ENCODE assay signal across 10 cellular contexts in genomic region chr17:6456914-6457687, GRCh38. TPM values are rescaled to one million over a fixed set of nuclear protein-coding genes. Genes with fewer than 3 reads are reported as not detected.
DNase-seq lines count a peak whose midpoint lies in the region; ATAC-seq, FAIRE-seq and TF ChIP-seq lines count a peak whose summit lies in the region.
"Had no signal": no experiment of that assay in that cellular context is flagged by ENCODE, and none has a peak within 500 bp of the region (broad histone marks: within the 10 kb centered on the region; RNA-seq: fewer than 3 reads in every experiment).

No MANE protein-coding gene starts in this region.

- in situ Hi-C loops in K562 (cut with MboI) = no loop called here
- in situ Hi-C loops in HepG2 (cut with HindIII; ENCODE audit: extremely low pct_ligation_motif_present, low pct_unique_long_range_greater_than_20kb) = loop anchor here (5.0 kb wide), 1 partner anchor 50 kb away; no protein-coding TSS in a partner anchor

- POLR2A ChIA-PET in K562 (lab: Yijun Ruan, JAX) (interaction anchor here (0.9 kb wide), 1 partner anchor 16 kb away, joined by 4 read pairs; no protein-coding TSS in a partner anchor), HepG2 (lab: Yijun Ruan, JAX) (no interaction called here)

- no TSS peak for BruUV-seq in K562 (replicated peaks; lab: Mats Ljungman, UMichigan)
- BruUV-seq in HepG2 (replicated peaks; lab: Mats Ljungman, UMichigan) = no TSS peak

- H3K9me3 ChIP-seq in K562 (replicated peaks; ENCODE audit: control insufficient read depth, insufficient read depth, low read depth, low read length) = no peaks in the 10 kb centered on the region
- H3K9me3 ChIP-seq in HepG2 (ENCODE audit: low read length) = no peaks in the 10 kb centered on the region

- H3K9ac ChIP-seq in K562 (ENCODE audit: insufficient read depth in 1 of 2, low read depth in 2 of 2, low read length in 2 of 2) (peak overlapping the region in 1 of 2 experiments; percentile 41; a peak in 1 of 4 replicates), HepG2 (ENCODE audit: insufficient read depth, low read depth, low read length) (no peak overlapping the region)

- H3K4me1 ChIP-seq in K562 (replicated peaks in 1 of 2; ENCODE audit: control insufficient read depth in 2 of 2, insufficient read depth in 2 of 2, low read length in 2 of 2) = peaks cover 19 to 44% of the 10 kb centered on the region in 2 experiments
- H3K4me1 ChIP-seq in HepG2 (ENCODE audit: insufficient read depth, low read length) = peaks cover 25% of the 10 kb centered on the region

- ATAC-seq in K562 (peak; percentile 95), HepG2 (peak; percentile 55; the same call in 2 of the 3 replicates), GM21367 (IDR thresholded peaks at IDR 0.05; ENCODE audit: unreplicated experiment) (no peak)

- DNase-seq in AG10803 (ENCODE audit: low read depth) (peak; percentile 57), HTR-8/SVneo (ENCODE audit: insufficient read length, low spot score) (peak; percentile 77), K562 (ENCODE audit: extremely low read depth in 1 of 4, low spot score in 3 of 4) (peak; percentile 71 to 88 (median 81)), HepG2 (ENCODE audit: low spot score) (peak; percentile 52), COR-L47 (lab: John Stamatoyannopoulos, UW) (no peak), C1 segment of cervical spinal cord (lab: John Stamatoyannopoulos, UW) (no peak), DMS79 treated with DMSO at 0.1 percent for 48 hours (lab: John Stamatoyannopoulos, UW) (no peak)
- DNase-seq: activated naive CD8-positive, alpha-beta T cell treated with anti-CD3 and anti-CD28 coated beads, Interleukin-2, amount 10 ng/mL, durations not matched to agents 7 days and 5 days had no signal

- intact Hi-C loops in K562 (cut with micrococcal nuclease) (loop anchor here (10.0 kb wide), 1 partner anchor 188 kb away; the partner anchor contains the start of genes KIAA0753 and TXNDC17), HepG2 (cut with micrococcal nuclease; ENCODE audit: unreplicated experiment) (no loop called here)

- no peak for TF ChIP-seq RAD21 in K562 (CRISPR knock-in tag; conservative IDR thresholded peaks at IDR 0.05 in 1 of 2, IDR thresholded peaks at IDR 0.05 in 1 of 2)
- TF ChIP-seq RAD21 in HepG2 (CRISPR knock-in tag; IDR thresholded peaks at IDR 0.05) = no peak

- TF ChIP-seq CTCF in AG10803 (conservative IDR thresholded peaks at IDR 0.05; ENCODE audit: low read length) (no peak), K562 (IDR thresholded peaks at IDR 0.05 in 2 of 3, conservative IDR thresholded peaks at IDR 0.05 in 1 of 3; ENCODE audit: insufficient read depth in 2 of 3, low read depth in 1 of 3, low read length in 3 of 3) (no peak), HepG2 (CRISPR knock-in tag; IDR thresholded peaks at IDR 0.05) (no peak)

- H4K20me1 ChIP-seq in K562 (replicated peaks; ENCODE audit: control insufficient read depth, insufficient read depth, low read length) (no peaks in the 10 kb centered on the region), HepG2 (ENCODE audit: insufficient read depth, low read length) (no peaks in the 10 kb centered on the region)

- H3K9me1 ChIP-seq in K562 (ENCODE audit: control insufficient read depth, insufficient read depth, low read length) = no peaks in the 10 kb centered on the region

- peak overlapping the region; percentile 70 for H2AFZ ChIP-seq in K562 (ENCODE audit: low read depth, low read length)
- no peak overlapping the region for H2AFZ ChIP-seq in HepG2 (ENCODE audit: low read length)

- peak overlapping the region; percentile 56; the same call in 2 of the 3 replicates for H3K27ac ChIP-seq in K562 (ENCODE audit: extremely low read depth, low read depth, low read length)
- H3K27ac ChIP-seq in HepG2 (ENCODE audit: extremely low read length, insufficient read depth, low read length) = no peak overlapping the region

- 12% methylated on average over 9 of the region's 14 CpGs for WGBS in K562 (ENCODE audit: insufficient coverage, low coverage, missing lambda C conversion rate)
- WGBS in HepG2 (ENCODE audit: low lambda C conversion rate) = 46% methylated on average over 12 of the region's 14 CpGs

- TF ChIP-seq POLR2A in K562 (conservative IDR thresholded peaks at IDR 0.05) = no peak
- TF ChIP-seq POLR2A in HepG2 (IDR thresholded peaks at IDR 0.05; ENCODE audit: insufficient read depth in 1 of 2, low read depth in 2 of 2, low read length in 2 of 2) = no peak

- H3K36me3 ChIP-seq in K562 (ENCODE audit: control insufficient read depth, insufficient read depth, low read length) (no peaks in the 10 kb centered on the region), HepG2 (replicated peaks in 1 of 2; ENCODE audit: control insufficient read depth in 1 of 2, insufficient read depth in 2 of 2, low read length in 2 of 2) (no peaks in the 10 kb centered on the region)

- FAIRE-seq in HTR-8/SVneo (lab: Jason Lieb, UNC) (peak; percentile 73), K562 (lab: Jason Lieb, UNC) (peak; percentile 83), HepG2 (lab: Jason Lieb, UNC) (no peak)
- FAIRE-seq: keratinocyte had no signal

- H3K4me2 ChIP-seq in K562 (ENCODE audit: insufficient read depth, low read length) = peak overlapping the region; percentile 50
- peak overlapping the region; percentile 50; the same call in 1 of the 2 replicates for H3K4me2 ChIP-seq in HepG2 (ENCODE audit: low read depth, low read length)

- TF ChIP-seq EP300 in K562 (IDR thresholded peaks at IDR 0.05; ENCODE audit: low read length) (peak; percentile 27; the same call in 1 of the 2 replicates), HepG2 (IDR thresholded peaks at IDR 0.05; ENCODE audit: low read depth in 2 of 2, low read length in 2 of 2) (no peak), HepG2 (CRISPR knock-in tag; IDR thresholded peaks at IDR 0.05; ENCODE audit: borderline replicate concordance) (no peak)

- H3K79me2 ChIP-seq in K562 (ENCODE audit: control insufficient read depth, insufficient read depth, low read length) (no peaks in the 10 kb centered on the region), HepG2 (ENCODE audit: insufficient read depth, low read length) (no peaks in the 10 kb centered on the region)

- H3K27me3 ChIP-seq in K562 (ENCODE audit: control insufficient read depth in 2 of 2, insufficient read depth in 2 of 2, low read length in 2 of 2) = no peaks in the 10 kb centered on the region
- peaks cover 0 to 3% of the 10 kb centered on the region in 2 experiments; a peak in 3 of 5 replicates for H3K27me3 ChIP-seq in HepG2 (ENCODE audit: control insufficient read depth in 1 of 2, insufficient read depth in 2 of 2, low read length in 2 of 2)

- H3K4me3 ChIP-seq in AG10803 (ENCODE audit: low read length) (no peak overlapping the region), K562 (no peak overlapping the region), HepG2 (replicated peaks in 1 of 3; ENCODE audit: insufficient read depth in 1 of 3, low read depth in 2 of 3, low read length in 3 of 3) (no peak overlapping the region)

- CTCF ChIA-PET in K562 (lab: Yijun Ruan, JAX; ENCODE audit: low intra/inter-chr PET ratio) (no interaction called here), HepG2 (lab: Yijun Ruan, JAX; ENCODE audit: low intra/inter-chr PET ratio, low total read pairs) (no interaction called here)

RNA-seq across cellular contexts. Expression of gene PIMREG, which starts 12.8 kb away (rescaled TPM):
- total RNA-seq in K562 (2011; cell fraction: chromatin; rRNA removed; ENCODE audit: low replicate concordance) = 6.0 and 11.9 TPM in 2 replicates
- total RNA-seq in K562 (2011; cell fraction: nucleolus; rRNA removed) = 11.2 and 12.5 TPM in 2 replicates
- 8.7 and 11.7 TPM in 2 replicates for total RNA-seq in K562 (2011; cell fraction: nucleoplasm; rRNA removed)
- total RNA-seq in K562 (2014; rRNA removed) (11.5 and 12.9 TPM in 2 replicates), K562 (2014; rRNA removed; fragmentation: Illumina TruSeq; extraction: Trizol) (5.1 and 5.3 TPM in 2 replicates), K562 (2015; rRNA removed; fragmentation: Illumina TruSeq; extraction: Trizol) (5.1 and 7.2 TPM in 2 replicates), K562 (2021) (13.4 and 16.0 TPM in 2 replicates), HepG2 (2016; rRNA removed; fragmentation: Illumina TruSeq; extraction: Trizol) (30.3 and 33.8 TPM in 2 replicates)
- polyA plus RNA-seq in K562 (2011; rRNA removed) (5.9 and 10.2 TPM in 2 replicates), K562 (2014; fragmentation: Illumina TruSeq; extraction: Trizol) (9.4 and 13.5 TPM in 2 replicates), K562 (2014; fragmentation: Nextera tagmentation; extraction: Ambion mirVana) (1 to 10 TPM; 1.1 to 2.1 TPM), K562 (2014; rRNA removed) (15.4 and 16.7 TPM in 2 replicates), HepG2 (2011; rRNA removed) (10.9 and 15.6 TPM in 2 replicates)
- polyA plus RNA-seq in K562 (2011; cell fraction: cytosol; rRNA removed) = 5.3 and 15.1 TPM in 2 replicates
- 10.6 and 22.8 TPM in 2 replicates for polyA plus RNA-seq in K562 (2011; cell fraction: nucleus; rRNA removed)
- polyA plus RNA-seq in K562 (2012) = 10.5 and 14.1 TPM in 2 replicates
- 1.1 and 3.5 TPM in 2 replicates for polyA minus RNA-seq in K562 (2011; rRNA and poly(A)+ RNA removed)
- polyA minus RNA-seq in K562 (2011; cell fraction: cytosol; rRNA and poly(A)+ RNA removed) = 2.5 and 2.6 TPM in 2 replicates
- polyA minus RNA-seq in K562 (2011; cell fraction: nucleus; rRNA and poly(A)+ RNA removed) = 3.4 and 4.3 TPM in 2 replicates
- 7.8 and 9.5 TPM in 2 replicates for total RNA-seq in HepG2 (2016; cell fraction: cytosol; rRNA removed; fragmentation: Illumina TruSeq; extraction: Trizol; ENCODE audit: low read depth)
- 29.3 and 34.9 TPM in 2 replicates for total RNA-seq in HepG2 (2016; cell fraction: insoluble cytoplasmic fraction; rRNA removed; fragmentation: Illumina TruSeq; extraction: Trizol)
- total RNA-seq in HepG2 (2016; cell fraction: membrane; rRNA removed; fragmentation: Illumina TruSeq; extraction: Trizol) = 14.8 and 15.2 TPM in 2 replicates
- 14.4 and 16.9 TPM in 2 replicates for total RNA-seq in HepG2 (2016; cell fraction: nucleus; rRNA removed; fragmentation: Illumina TruSeq; extraction: Trizol)
- polyA plus RNA-seq in HepG2 (2011; cell fraction: cytosol; rRNA removed) = 7.9 and 16.3 TPM in 2 replicates
- polyA plus RNA-seq in HepG2 (2011; cell fraction: nucleus; rRNA removed) = 10.1 and 14.2 TPM in 2 replicates
- 3.0 and 7.2 TPM in 2 replicates for polyA plus RNA-seq in HepG2 (2012)
- 8.3 and 8.8 TPM in 2 replicates for polyA plus RNA-seq in HepG2 (2016; cell fraction: cytosol; fragmentation: Illumina TruSeq; extraction: Trizol; ENCODE audit: low read depth)
- 36.2 and 37.7 TPM in 2 replicates for polyA plus RNA-seq in HepG2 (2016; cell fraction: insoluble cytoplasmic fraction; fragmentation: Illumina TruSeq; extraction: Trizol; ENCODE audit: low read depth)
- polyA plus RNA-seq in HepG2 (2016; cell fraction: membrane; fragmentation: Illumina TruSeq; extraction: Trizol; ENCODE audit: low read depth) = 12.6 and 13.0 TPM in 2 replicates
- 23.4 and 26.5 TPM in 2 replicates for polyA plus RNA-seq in HepG2 (2016; cell fraction: nucleus; fragmentation: Illumina TruSeq; extraction: Trizol; ENCODE audit: insufficient read depth, low read depth)
- 10.1 and 24.0 TPM in 2 replicates for polyA minus RNA-seq in HepG2 (2011; rRNA and poly(A)+ RNA removed; ENCODE audit: low replicate concordance)
- 3.4 and 4.2 TPM in 2 replicates for polyA minus RNA-seq in HepG2 (2011; cell fraction: cytosol; rRNA and poly(A)+ RNA removed)
- polyA minus RNA-seq in HepG2 (2011; cell fraction: nucleus; rRNA and poly(A)+ RNA removed) = 2.9 and 4.1 TPM in 2 replicates

RNA-seq across cellular contexts. Expression of gene AIPL1, which starts 22.2 kb away (rescaled TPM):
- not detected in 2 replicates for total RNA-seq in K562 (2011; cell fraction: chromatin; rRNA removed; ENCODE audit: low replicate concordance)
- total RNA-seq in K562 (2011; cell fraction: nucleolus; rRNA removed) = not detected in 2 replicates
- total RNA-seq in K562 (2011; cell fraction: nucleoplasm; rRNA removed) = not detected in 2 replicates
- not detected in 2 replicates for total RNA-seq in K562 (2014; rRNA removed)
- total RNA-seq in K562 (2014; rRNA removed; fragmentation: Illumina TruSeq; extraction: Trizol) = not detected in 2 replicates
- total RNA-seq in K562 (2015; rRNA removed; fragmentation: Illumina TruSeq; extraction: Trizol) = not detected in 2 replicates
- not detected in 2 replicates for total RNA-seq in K562 (2021)
- polyA plus RNA-seq in K562 (2011; rRNA removed) = not detected in 2 replicates
- polyA plus RNA-seq in K562 (2011; cell fraction: cytosol; rRNA removed) = not detected in 2 replicates
- polyA plus RNA-seq in K562 (2011; cell fraction: nucleus; rRNA removed) = not detected in 2 replicates
- not detected in 2 replicates for polyA plus RNA-seq in K562 (2012)
- polyA plus RNA-seq in K562 (2014; fragmentation: Illumina TruSeq; extraction: Trizol) = not detected in 2 replicates
- not detected for polyA plus RNA-seq in K562 (2014; fragmentation: Nextera tagmentation; extraction: Ambion mirVana)
- polyA plus RNA-seq in K562 (2014; rRNA removed) = not detected in 2 replicates
- polyA minus RNA-seq in K562 (2011; rRNA and poly(A)+ RNA removed) = not detected in 2 replicates
- polyA minus RNA-seq in K562 (2011; cell fraction: cytosol; rRNA and poly(A)+ RNA removed) = not detected in 2 replicates
- not detected in 2 replicates for polyA minus RNA-seq in K562 (2011; cell fraction: nucleus; rRNA and poly(A)+ RNA removed)
- not detected in 2 replicates for total RNA-seq in HepG2 (2016; rRNA removed; fragmentation: Illumina TruSeq; extraction: Trizol)
- total RNA-seq in HepG2 (2016; cell fraction: cytosol; rRNA removed; fragmentation: Illumina TruSeq; extraction: Trizol; ENCODE audit: low read depth) = not detected in 2 replicates
- not detected in 2 replicates for total RNA-seq in HepG2 (2016; cell fraction: insoluble cytoplasmic fraction; rRNA removed; fragmentation: Illumina TruSeq; extraction: Trizol)
- total RNA-seq in HepG2 (2016; cell fraction: membrane; rRNA removed; fragmentation: Illumina TruSeq; extraction: Trizol) = not detected in 2 replicates
- total RNA-seq in HepG2 (2016; cell fraction: nucleus; rRNA removed; fragmentation: Illumina TruSeq; extraction: Trizol) = not detected in 2 replicates
- polyA plus RNA-seq in HepG2 (2011; rRNA removed) = not detected in 2 replicates
- not detected in 2 replicates for polyA plus RNA-seq in HepG2 (2011; cell fraction: cytosol; rRNA removed)
- polyA plus RNA-seq in HepG2 (2011; cell fraction: nucleus; rRNA removed) = not detected in 2 replicates
- not detected in 2 replicates for polyA plus RNA-seq in HepG2 (2012)
- not detected in 2 replicates for polyA plus RNA-seq in HepG2 (2016; cell fraction: cytosol; fragmentation: Illumina TruSeq; extraction: Trizol; ENCODE audit: low read depth)
- not detected in 2 replicates for polyA plus RNA-seq in HepG2 (2016; cell fraction: insoluble cytoplasmic fraction; fragmentation: Illumina TruSeq; extraction: Trizol; ENCODE audit: low read depth)
- polyA plus RNA-seq in HepG2 (2016; cell fraction: membrane; fragmentation: Illumina TruSeq; extraction: Trizol; ENCODE audit: low read depth) = not detected in 2 replicates
- not detected in 2 replicates for polyA plus RNA-seq in HepG2 (2016; cell fraction: nucleus; fragmentation: Illumina TruSeq; extraction: Trizol; ENCODE audit: insufficient read depth, low read depth)
- not detected in 2 replicates for polyA minus RNA-seq in HepG2 (2011; rRNA and poly(A)+ RNA removed; ENCODE audit: low replicate concordance)
- not detected in 2 replicates for polyA minus RNA-seq in HepG2 (2011; cell fraction: cytosol; rRNA and poly(A)+ RNA removed)
- not detected in 2 replicates for polyA minus RNA-seq in HepG2 (2011; cell fraction: nucleus; rRNA and poly(A)+ RNA removed)
- total RNA-seq: activated naive CD8-positive, alpha-beta T cell treated with anti-CD3 and anti-CD28 coated beads, Interleukin-2, amount 10 ng/mL, durations not matched to agents 7 days and 5 days had no signal
- polyA plus RNA-seq: keratinocyte had no signal

Comparison
In these comparisons a context has a peak if more than half of its experiments do, and no peak if none do; other contexts are left out.
1. DNase-seq: peak in AG10803 (single experiment), HTR-8/SVneo (single experiment), K562 (4 of 4) and HepG2 (single experiment); none in COR-L47 (single experiment), C1 segment of cervical spinal cord (0 of 14) and DMS79 treated with DMSO at 0.1 percent for 48 hours (single experiment).